ENCODE assay signal across 1 cellular context in genomic region chr4:154984148-154984547, GRCh38.
TF ChIP-seq lines count a peak whose summit lies in the region.

No MANE protein-coding gene starts in this region.

TF ChIP-seq in GM12878, 131 proteins besides CTCF, POLR2A, EP300 and RAD21 (continued from another document):
- no peak for TF ChIP-seq ZNF207 (IDR thresholded peaks at IDR 0.05; ENCODE audit: borderline replicate concordance)
- TF ChIP-seq MAX (IDR thresholded peaks at IDR 0.05; ENCODE audit: low read depth, low read length): no peak
- peak; percentile 96 for TF ChIP-seq BCL11A (IDR thresholded peaks at IDR 0.05; ENCODE audit: low read depth, low read length)
- no peak for TF ChIP-seq EZH2 (IDR thresholded peaks at IDR 0.05; ENCODE audit: borderline replicate concordance, control insufficient read depth, low read depth, low read length)
- no peak for TF ChIP-seq MTA3 (IDR thresholded peaks at IDR 0.05; ENCODE audit: borderline replicate concordance, low read length)
- TF ChIP-seq ZNF274 (IDR thresholded peaks at IDR 0.05; ENCODE audit: insufficient read depth, insufficient read length): no peak
- TF ChIP-seq E4F1 (IDR thresholded peaks at IDR 0.05; ENCODE audit: borderline replicate concordance, partially characterized antibody): no peak
- TF ChIP-seq IKZF2 (IDR thresholded peaks at IDR 0.05): peak; percentile 33 to 71; a peak in 3 of 4 replicates
- no peak for TF ChIP-seq MXI1 (IDR thresholded peaks at IDR 0.05; ENCODE audit: low read depth, low read length)
- TF ChIP-seq SMC3 (IDR thresholded peaks at IDR 0.05; ENCODE audit: borderline replicate concordance, low read length): no peak
- TF ChIP-seq E2F4 (IDR thresholded peaks at IDR 0.05; ENCODE audit: low read depth, low read length): no peak
- no peak for TF ChIP-seq SRF (IDR thresholded peaks at IDR 0.05; ENCODE audit: low read depth in 2 of 2, low read length in 2 of 2)
- TF ChIP-seq BACH1 (IDR thresholded peaks at IDR 0.05; ENCODE audit: borderline replicate concordance): peak; percentile 37; the same call in 1 of the 2 replicates
- no peak for TF ChIP-seq E2F8 (IDR thresholded peaks at IDR 0.05; ENCODE audit: low read depth, partially characterized antibody)
- TF ChIP-seq ATF2 (IDR thresholded peaks at IDR 0.05; ENCODE audit: low read length): peak; percentile 34; the same call in 1 of the 2 replicates
- TF ChIP-seq SKIL (IDR thresholded peaks at IDR 0.05; ENCODE audit: low read depth, poor library complexity, severe bottlenecking): no peak
- TF ChIP-seq ETV6 (conservative IDR thresholded peaks at IDR 0.05 in 1 of 2, IDR thresholded peaks at IDR 0.05 in 1 of 2; ENCODE audit: borderline replicate concordance in 1 of 2, low read depth in 1 of 2): no peak
- no peak for TF ChIP-seq CEBPZ (IDR thresholded peaks at IDR 0.05; ENCODE audit: low read depth, low read length)
- TF ChIP-seq SIX5 (IDR thresholded peaks at IDR 0.05; ENCODE audit: low read depth, low read length, severe bottlenecking): no peak
- no peak for TF ChIP-seq SMAD1 (IDR thresholded peaks at IDR 0.05; ENCODE audit: low read depth, partially characterized antibody)
- peak; percentile 87 for TF ChIP-seq RUNX3 (IDR thresholded peaks at IDR 0.05; ENCODE audit: low read length)
- TF ChIP-seq FOXK2 (IDR thresholded peaks at IDR 0.05): no peak
- no peak for TF ChIP-seq BMI1 (IDR thresholded peaks at IDR 0.05; ENCODE audit: borderline replicate concordance)
- TF ChIP-seq ATF7 (IDR thresholded peaks at IDR 0.05; ENCODE audit: low read depth): no peak
- TF ChIP-seq GABPA (IDR thresholded peaks at IDR 0.05; ENCODE audit: low read depth): no peak
- no peak for TF ChIP-seq SMARCA5 (IDR thresholded peaks at IDR 0.05)
- no peak for TF ChIP-seq RBBP5 (conservative IDR thresholded peaks at IDR 0.05)
- no peak for TF ChIP-seq SREBF2 (IDR thresholded peaks at IDR 0.05; ENCODE audit: low read length)
